Comparison of ENCODE assay signal across 6 cellular contexts in genomic region chr1:224019866-224020265, GRCh38.
DNase-seq lines count a peak whose midpoint lies in the region; ATAC-seq and TF ChIP-seq lines count a peak whose summit lies in the region.
"Not testable (repeated sequence)": the region's sequence is repeated elsewhere in the genome, so short reads cannot be mapped to it uniquely, and the experiment has no call there.

No MANE protein-coding gene starts in this region.

- WGBS in heart left ventricle, 4 donors = 17 to 45% (median 22%) methylated on average over 3 of the region's 3 CpGs

- not testable (repeated sequence) for TF ChIP-seq POLR2A in heart left ventricle (IDR thresholded peaks at IDR 0.05); gastrocnemius medialis (IDR thresholded peaks at IDR 0.05)

- DNase-seq in heart left ventricle; left cardiac atrium; left ventricle myocardium superior; left lobe of liver (ENCODE audit: low spot score); gastrocnemius medialis; tibial artery: not testable (repeated sequence)

- in situ Hi-C loops in gastrocnemius medialis (cut with MboI; ENCODE audit: low sequenced_read_pairs in 4 of 4) = not testable (repeated sequence)

- H3K36me3 ChIP-seq in heart left ventricle, gastrocnemius medialis, tibial artery: not testable (repeated sequence)

- ATAC-seq in heart left ventricle = peak in 3 of 4 donors; percentile 70 to 84 (median 73)
- peak; percentile 46 to 73 for ATAC-seq in left cardiac atrium
- peak; percentile 58 for ATAC-seq in left ventricle myocardium superior
- ATAC-seq in left lobe of liver = peak; percentile 26
- ATAC-seq in gastrocnemius medialis = peak; percentile 41 to 62

- H3K9me3 ChIP-seq in heart left ventricle, gastrocnemius medialis, tibial artery: not testable (repeated sequence)

- H3K4me1 ChIP-seq in heart left ventricle (peaks cover 0 to 18% (median 3%) of the 10 kb centered on the region in 12 donors), tibial artery (peaks cover 0 to 21% (median 3%) of the 10 kb centered on the region in 4 donors)
- H3K4me1 ChIP-seq in gastrocnemius medialis = not testable (repeated sequence)

- H3K27me3 ChIP-seq in heart left ventricle, gastrocnemius medialis, tibial artery: not testable (repeated sequence)

- intact Hi-C loops in heart left ventricle (cut with DNase I); left cardiac atrium (cut with DNase I); left ventricle myocardium superior (cut with micrococcal nuclease); gastrocnemius medialis (cut with DNase I; ENCODE audit: low total_unique reads); tibial artery (cut with DNase I; ENCODE audit: low total_unique reads): not testable (repeated sequence)

- not testable (repeated sequence) for H3K4me3 ChIP-seq in heart left ventricle, gastrocnemius medialis, tibial artery

- not testable (repeated sequence) for TF ChIP-seq CTCF in heart left ventricle (IDR thresholded peaks at IDR 0.05); gastrocnemius medialis (IDR thresholded peaks at IDR 0.05 in 4 of 5, conservative IDR thresholded peaks at IDR 0.05 in 1 of 5); tibial artery (IDR thresholded peaks at IDR 0.05)

- H3K27ac ChIP-seq in heart left ventricle (peak overlapping the region in 1 of 12 donors; percentile 45), tibial artery (peak overlapping the region; percentile 17 to 25)
- not testable (repeated sequence) for H3K27ac ChIP-seq in gastrocnemius medialis
